ENCODE assay signal across 19 cellular contexts in the genomic region with DNA sequence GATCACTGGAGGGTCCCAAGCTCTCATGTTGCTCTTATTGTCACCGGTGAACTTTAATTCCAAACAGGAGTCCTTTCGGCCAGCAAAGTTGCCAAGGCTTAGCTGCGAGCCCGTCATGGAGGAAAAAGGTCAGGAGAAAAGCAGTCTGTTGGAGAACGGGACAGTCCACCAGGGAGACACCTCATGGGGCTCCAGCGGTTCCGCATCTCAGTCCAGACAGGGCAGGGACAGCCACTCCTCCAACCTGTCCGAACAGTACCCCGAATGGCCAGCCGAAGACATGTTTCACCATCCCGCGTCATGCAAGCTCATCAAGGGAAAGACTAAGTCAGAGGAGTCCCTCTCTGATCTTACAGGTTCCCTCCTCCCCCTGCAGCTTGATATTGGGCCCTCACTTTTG. TPM values are rescaled to one million over a fixed set of nuclear protein-coding genes. Genes with fewer than 3 reads are reported as not detected.
DNase-seq lines count a peak whose midpoint lies in the region; ATAC-seq and TF ChIP-seq lines count a peak whose summit lies in the region.
"Had no signal": no experiment of that assay in that cellular context is flagged by ENCODE, and none has a peak within 500 bp of the region (broad histone marks: within the 10 kb centered on the region; RNA-seq: fewer than 3 reads in every experiment).

No MANE protein-coding gene starts in this region.

- no peak overlapping the region for H2AK5ac ChIP-seq in H9 (ENCODE audit: insufficient read length, low read length)

- H2BK20ac ChIP-seq in H9 (ENCODE audit: low read depth, low read length, poor library complexity, severe bottlenecking) = no peak overlapping the region

- no peak overlapping the region for H3K14ac ChIP-seq in H9 (ENCODE audit: insufficient read depth, low read length)

- peaks cover 16% of the 10 kb centered on the region; the same call in 1 of the 2 replicates for H3K79me2 ChIP-seq in H9 (ENCODE audit: insufficient read depth, low read length)

- H4K91ac ChIP-seq in H9 (ENCODE audit: insufficient read length, low read depth, low read length) = no peak overlapping the region

- H3K4me2 ChIP-seq in H9 (ENCODE audit: insufficient read depth, insufficient read length, low read length) = no peak overlapping the region

- no peak overlapping the region for H3K4me3 Mint-ChIP-seq in H9
- peak overlapping the region; percentile 8 for H3K4me3 Mint-ChIP-seq in endothelial cell (ENCODE audit: unreplicated experiment)
- H3K4me3 Mint-ChIP-seq: CD14-positive monocyte had no signal

- no peak overlapping the region for H4K5ac ChIP-seq in H9 (ENCODE audit: insufficient read length, low read depth, low read length)

- ATAC-seq in Right ventricle myocardium superior (ENCODE audit: poor library complexity) = peak; percentile 8
- ATAC-seq: HepG2, K562 had no signal

- H3T11ph ChIP-seq in H9 (ENCODE audit: low read length) = no peak overlapping the region

- no peak overlapping the region for H2BK120ac ChIP-seq in H9 (ENCODE audit: low read depth, low read length, poor library complexity, severe bottlenecking)

- TF ChIP-seq CTCF in H9 (conservative IDR thresholded peaks at IDR 0.05) (no peak), endothelial cell (IDR thresholded peaks at IDR 0.05; ENCODE audit: unreplicated experiment) (no peak), ascending aorta (IDR thresholded peaks at IDR 0.05) (no peak)

- H3K4me1 Mint-ChIP-seq in H9 (peaks cover 5 to 16% of the 10 kb centered on the region in 2 experiments; a peak in 3 of 4 replicates), endothelial cell (ENCODE audit: unreplicated experiment) (no peaks in the 10 kb centered on the region)
- H3K4me1 Mint-ChIP-seq: CD14-positive monocyte had no signal

- no peaks in the 10 kb centered on the region for H3K23me2 ChIP-seq in H9 (ENCODE audit: insufficient read length, low read depth, low read length, poor library complexity, severe bottlenecking)

- no peak overlapping the region for H3K4me3 ChIP-seq in thymus (ENCODE audit: low read length)
- no peak overlapping the region for H3K4me3 ChIP-seq in ascending aorta
- no peak overlapping the region for H3K4me3 ChIP-seq in HAP-1
- H3K4me3 ChIP-seq: K562, MG63 had no signal

- intact Hi-C loops in Right ventricle myocardium superior (cut with DNase I) = no loop called here
- intact Hi-C loops in cardiac septum (cut with DNase I) = loop anchor here (10.0 kb wide), 1 partner anchor 300 kb away; the partner anchor contains the start of gene ZNF675
- intact Hi-C loops in ascending aorta (cut with DNase I) = no loop called here

- no peak overlapping the region for H2AFZ ChIP-seq in H9 (ENCODE audit: low read length)

- in situ Hi-C loops in HAP-1 (cut with MboI; ENCODE audit: low sequenced_read_pairs) = no loop called here

- no peak overlapping the region for H2BK15ac ChIP-seq in H9 (ENCODE audit: low read depth, low read length)

- no peak overlapping the region for H3K9ac ChIP-seq in H9 (ENCODE audit: extremely low read depth, insufficient read length, low read length)

- peaks cover 61 to 84% (median 82%) of the 10 kb centered on the region in 3 experiments for H3K36me3 Mint-ChIP-seq in H9 (ENCODE audit: insufficient read depth in 1 of 3, low read depth in 3 of 3)
- peaks cover 54% of the 10 kb centered on the region for H3K36me3 Mint-ChIP-seq in endothelial cell (ENCODE audit: low read depth, unreplicated experiment)

- H3K79me1 ChIP-seq in H9 (ENCODE audit: insufficient read depth, low read depth, low read length, poor library complexity, severe bottlenecking) = peaks cover 14% of the 10 kb centered on the region

- H3K36me3 ChIP-seq in thymus (ENCODE audit: control insufficient read depth, insufficient read depth) (peaks cover 45% of the 10 kb centered on the region), ascending aorta (peaks cover 33 to 70% of the 10 kb centered on the region in 2 donors), HAP-1 (replicated peaks) (peaks cover 52% of the 10 kb centered on the region)

- no peak overlapping the region for H3K27ac ChIP-seq in H9 (ENCODE audit: insufficient read length, low read depth, low read length)
- peak overlapping the region; percentile 0 for H3K27ac ChIP-seq in thymus (ENCODE audit: low read depth)
- H3K27ac ChIP-seq in ascending aorta = no peak overlapping the region
- H3K27ac ChIP-seq: HL-60 had no signal

- no peak overlapping the region for H3K18ac ChIP-seq in H9 (ENCODE audit: insufficient read length, low read depth, low read length)

- WGBS in H9 (ENCODE audit: extremely low coverage, insufficient read length, low lambda C conversion rate) = no CpG with 5 or more reads among the region's 12 CpGs
- 96% methylated on average over 12 of the region's 12 CpGs for WGBS in thymus

- H3K27ac Mint-ChIP-seq in H9 = peak overlapping the region in 2 of 3 experiments; percentile 16 to 92; a peak in 2 of 7 replicates
- H3K27ac Mint-ChIP-seq in endothelial cell (ENCODE audit: unreplicated experiment) = no peak overlapping the region

- H3K9me3 ChIP-seq in H9 (ENCODE audit: control insufficient read depth, low read depth, low read length) = no peaks in the 10 kb centered on the region
- peaks cover 11% of the 10 kb centered on the region for H3K9me3 ChIP-seq in thymus (ENCODE audit: control insufficient read depth)
- H3K9me3 ChIP-seq in ascending aorta = peaks cover 29 to 82% of the 10 kb centered on the region in 2 donors
- H3K9me3 ChIP-seq in HAP-1 = peaks cover 14% of the 10 kb centered on the region

- no peak overlapping the region for H3K56ac ChIP-seq in H9 (ENCODE audit: insufficient read length, low read depth, low read length)

- no peak overlapping the region for H3K23ac ChIP-seq in H9 (ENCODE audit: insufficient read length, low read depth, low read length)

- H2BK5ac ChIP-seq in H9 (ENCODE audit: insufficient read length, low read length) = no peak overlapping the region

- H3K9me3 Mint-ChIP-seq in H9 (peaks cover 7 to 75% of the 10 kb centered on the region in 2 experiments; a peak in 4 of 5 replicates), endothelial cell (ENCODE audit: unreplicated experiment) (no peaks in the 10 kb centered on the region)

- no peak for DNase-seq in Right ventricle myocardium superior
- DNase-seq in cardiac septum (ENCODE audit: low spot score) = no peak
- no peak for DNase-seq in H9
- DNase-seq in endothelial cell (ENCODE audit: low spot score) = no peak
- DNase-seq in ascending aorta (ENCODE audit: low spot score in 2 of 2) = no peak
- no peak for DNase-seq in HAP-1 (ENCODE audit: low spot score in 2 of 2)
- DNase-seq: AML-193, MG63, NCI-H1417, NCI-H1694 treated with DMSO at 0.1 percent for 48 hours, NCI-H2081 treated with DMSO at 0.1 percent for 48 hours, NCI-H2171 treated with DMSO at 0.1 percent for 48 hours, NCI-H524 treated with DMSO at 0.1 percent for 48 hours, NCI-H82 had no signal

- no peak overlapping the region for H4K8ac ChIP-seq in H9 (replicated peaks; ENCODE audit: insufficient read length, low read depth, low read length)

- no peak overlapping the region for H2BK12ac ChIP-seq in H9 (ENCODE audit: insufficient read length, low read depth, low read length)

- H3K4me1 ChIP-seq in H9 (ENCODE audit: insufficient read depth, low read length) (no peaks in the 10 kb centered on the region), thymus (ENCODE audit: control insufficient read depth, insufficient read depth, low read length) (no peaks in the 10 kb centered on the region), ascending aorta (no peaks in the 10 kb centered on the region), HAP-1 (no peaks in the 10 kb centered on the region)

- H3K4ac ChIP-seq in H9 (ENCODE audit: low read depth, low read length) = no peak overlapping the region

- no peaks in the 10 kb centered on the region for H3K27me3 Mint-ChIP-seq in H9 (ENCODE audit: low read depth)
- no peaks in the 10 kb centered on the region for H3K27me3 Mint-ChIP-seq in endothelial cell (ENCODE audit: unreplicated experiment)

- H3K27me3 ChIP-seq in H9 (ENCODE audit: insufficient read depth, low read length) = no peaks in the 10 kb centered on the region
- H3K27me3 ChIP-seq in thymus (ENCODE audit: control insufficient read depth, insufficient read depth) = no peaks in the 10 kb centered on the region
- no peaks in the 10 kb centered on the region for H3K27me3 ChIP-seq in ascending aorta
- no peaks in the 10 kb centered on the region for H3K27me3 ChIP-seq in HAP-1 (ENCODE audit: low read depth)
- H3K27me3 ChIP-seq: MG63 had no signal

- H4K20me1 ChIP-seq in H9 (ENCODE audit: control insufficient read depth, insufficient read depth, insufficient read length) = no peaks in the 10 kb centered on the region

RNA-seq across cellular contexts. Expression of gene ZNF91, which starts 10.4 kb away (rescaled TPM):
- 90.6 TPM for total RNA-seq in Right ventricle myocardium superior
- 91.1 TPM for total RNA-seq in cardiac septum
- 41.5 and 43.5 TPM in 2 replicates for total RNA-seq in H9 (2021)
- total RNA-seq in endothelial cell (ENCODE audit: unreplicated experiment) = 51.4 TPM
- 17.8 TPM for polyA plus RNA-seq in thymus
- total RNA-seq in ascending aorta = 28.5 TPM
